ENCODE assay signal across 14 cellular contexts in genomic region chr9:5773324-5773999, GRCh38. TPM values are rescaled to one million over a fixed set of nuclear protein-coding genes. Genes with fewer than 3 reads are reported as not detected.
DNase-seq lines count a peak whose midpoint lies in the region; ATAC-seq and TF ChIP-seq lines count a peak whose summit lies in the region.
"Had no signal": no experiment of that assay in that cellular context is flagged by ENCODE, and none has a peak within 500 bp of the region (broad histone marks: within the 10 kb centered on the region; RNA-seq: fewer than 3 reads in every experiment).

No MANE protein-coding gene starts in this region.

- H3K36me3 ChIP-seq in RWPE2 (ENCODE audit: low read depth) = peaks cover 91% of the 10 kb centered on the region
- H3K36me3 ChIP-seq in effector memory CD4-positive, alpha-beta T cell (ENCODE audit: control insufficient read depth, insufficient read depth, low read length) = peaks cover 29% of the 10 kb centered on the region

- peaks cover under 1% of the 10 kb centered on the region for H3K9me3 ChIP-seq in RWPE2 (ENCODE audit: severe bottlenecking)
- no peaks in the 10 kb centered on the region for H3K9me3 ChIP-seq in effector memory CD4-positive, alpha-beta T cell (ENCODE audit: control insufficient read depth, low read length)

- H3K36me3 Mint-ChIP-seq in natural killer cell = peaks cover 4% of the 10 kb centered on the region
- H3K36me3 Mint-ChIP-seq in natural killer cell treated with Interleukin-12 subunit alpha and Interleukin-12 subunit beta and Interleukin-15 and Interleukin-18, amount 100 ng/mL, for 72 hours = peaks cover 25% of the 10 kb centered on the region
- H3K36me3 Mint-ChIP-seq in stimulated activated naive B cell treated with anti-CD40 and anti-IgM and Interleukin-4, amounts not matched to agents 10 μg/mL and 1 μg/mL and 100 μg/mL, for 72 hours = peaks cover 32 to 58% of the 10 kb centered on the region in 2 donors

- H3K27ac ChIP-seq in RWPE2 (ENCODE audit: poor library complexity, severe bottlenecking) = no peak overlapping the region
- H3K27ac ChIP-seq in effector memory CD4-positive, alpha-beta T cell (ENCODE audit: insufficient read depth, low read length, poor library complexity, severe bottlenecking) = no peak overlapping the region
- H3K27ac ChIP-seq: BLaER1, RWPE1 had no signal

- DNase-seq in natural killer cell (no peak), RWPE2 (ENCODE audit: low spot score) (no peak), epithelial cell of proximal tubule (ENCODE audit: low read depth) (no peak), ACHN (no peak), NCI-H226 (no peak)
- no peak for DNase-seq in natural killer cell treated with Interleukin-12 subunit alpha and Interleukin-12 subunit beta and Interleukin-15 and Interleukin-18, amount 100 ng/mL, for 72 hours (ENCODE audit: low spot score)
- DNase-seq in effector memory CD4-positive, alpha-beta T cell = no peak
- no peak for DNase-seq in stimulated activated naive B cell treated with anti-CD40 and anti-IgM and Interleukin-4, amounts not matched to agents 10 μg/mL and 1 μg/mL and 100 μg/mL, for 72 hours
- DNase-seq: activated T-cell treated with anti-CD3 and anti-CD28 coated beads for 4 hours; central memory CD4-positive, alpha-beta T cell; HCEC 1CT; KBM-7 had no signal

- H3K4me3 Mint-ChIP-seq in natural killer cell = no peak overlapping the region
- H3K4me3 Mint-ChIP-seq in natural killer cell treated with Interleukin-12 subunit alpha and Interleukin-12 subunit beta and Interleukin-15 and Interleukin-18, amount 100 ng/mL, for 72 hours = no peak overlapping the region
- H3K4me3 Mint-ChIP-seq in stimulated activated naive B cell treated with anti-CD40 and anti-IgM and Interleukin-4, amounts not matched to agents 10 μg/mL and 1 μg/mL and 100 μg/mL, for 72 hours = no peak overlapping the region

- no peaks in the 10 kb centered on the region for H3K27me3 Mint-ChIP-seq in natural killer cell (ENCODE audit: low read depth in 2 of 2)
- no peaks in the 10 kb centered on the region for H3K27me3 Mint-ChIP-seq in natural killer cell treated with Interleukin-12 subunit alpha and Interleukin-12 subunit beta and Interleukin-15 and Interleukin-18, amount 100 ng/mL, for 72 hours
- H3K27me3 Mint-ChIP-seq in stimulated activated naive B cell treated with anti-CD40 and anti-IgM and Interleukin-4, amounts not matched to agents 10 μg/mL and 1 μg/mL and 100 μg/mL, for 72 hours = no peaks in the 10 kb centered on the region

- no peaks in the 10 kb centered on the region for H3K27me3 ChIP-seq in RWPE2 (ENCODE audit: insufficient read depth, poor library complexity, severe bottlenecking)
- H3K27me3 ChIP-seq in effector memory CD4-positive, alpha-beta T cell (replicated peaks; ENCODE audit: control insufficient read depth, insufficient read depth, low read length, poor library complexity, severe bottlenecking) = no peaks in the 10 kb centered on the region
- H3K27me3 ChIP-seq: BLaER1 had no signal

- ATAC-seq in natural killer cell (no peak), RWPE2 (ENCODE audit: low read depth) (no peak)
- ATAC-seq in natural killer cell treated with Interleukin-12 subunit alpha and Interleukin-12 subunit beta and Interleukin-15 and Interleukin-18, amount 100 ng/mL, for 72 hours = no peak
- ATAC-seq in stimulated activated naive B cell treated with anti-CD40 and anti-IgM and Interleukin-4, amounts not matched to agents 10 μg/mL and 1 μg/mL and 100 μg/mL, for 72 hours (replicated peaks) = no peak

- in situ Hi-C loops in ACHN (cut with HindIII; ENCODE audit: low pct_ligation_motif_present, low pct_unique_long_range_greater_than_20kb, low sequenced_read_pairs) = no loop called here

- peaks cover 4 to 14% of the 10 kb centered on the region in 2 donors for H3K4me1 Mint-ChIP-seq in natural killer cell
- peaks cover 4 to 6% of the 10 kb centered on the region in 2 donors for H3K4me1 Mint-ChIP-seq in natural killer cell treated with Interleukin-12 subunit alpha and Interleukin-12 subunit beta and Interleukin-15 and Interleukin-18, amount 100 ng/mL, for 72 hours (ENCODE audit: low read depth in 2 of 2)
- H3K4me1 Mint-ChIP-seq in stimulated activated naive B cell treated with anti-CD40 and anti-IgM and Interleukin-4, amounts not matched to agents 10 μg/mL and 1 μg/mL and 100 μg/mL, for 72 hours = peaks cover 3 to 4% of the 10 kb centered on the region in 2 donors

- TF ChIP-seq CTCF in natural killer cell (IDR thresholded peaks at IDR 0.05) = no peak
- TF ChIP-seq CTCF in RWPE2 (IDR thresholded peaks at IDR 0.05; ENCODE audit: poor library complexity, severe bottlenecking) = peak; percentile 18
- peak; percentile 31 for TF ChIP-seq CTCF in epithelial cell of proximal tubule (conservative IDR thresholded peaks at IDR 0.05; ENCODE audit: low read depth, low read length)

- peak overlapping the region; percentile 2 to 10 for H3K27ac Mint-ChIP-seq in natural killer cell
- H3K27ac Mint-ChIP-seq in natural killer cell treated with Interleukin-12 subunit alpha and Interleukin-12 subunit beta and Interleukin-15 and Interleukin-18, amount 100 ng/mL, for 72 hours = no peak overlapping the region
- no peak overlapping the region for H3K27ac Mint-ChIP-seq in stimulated activated naive B cell treated with anti-CD40 and anti-IgM and Interleukin-4, amounts not matched to agents 10 μg/mL and 1 μg/mL and 100 μg/mL, for 72 hours

- no peaks in the 10 kb centered on the region for H3K9me3 Mint-ChIP-seq in natural killer cell
- H3K9me3 Mint-ChIP-seq in natural killer cell treated with Interleukin-12 subunit alpha and Interleukin-12 subunit beta and Interleukin-15 and Interleukin-18, amount 100 ng/mL, for 72 hours = peaks cover 3% of the 10 kb centered on the region
- peaks cover 4% of the 10 kb centered on the region in 2 donors for H3K9me3 Mint-ChIP-seq in stimulated activated naive B cell treated with anti-CD40 and anti-IgM and Interleukin-4, amounts not matched to agents 10 μg/mL and 1 μg/mL and 100 μg/mL, for 72 hours

- H3K4me3 ChIP-seq in RWPE2 (ENCODE audit: severe bottlenecking) = no peak overlapping the region
- no peak overlapping the region for H3K4me3 ChIP-seq in epithelial cell of proximal tubule (ENCODE audit: low read depth, low read length)
- no peak overlapping the region for H3K4me3 ChIP-seq in effector memory CD4-positive, alpha-beta T cell (ENCODE audit: insufficient read depth, low read depth, low read length, poor library complexity, severe bottlenecking)
- H3K4me3 ChIP-seq: BLaER1 had no signal

- no peaks in the 10 kb centered on the region for H3K4me1 ChIP-seq in RWPE2 (ENCODE audit: insufficient read depth, poor library complexity, severe bottlenecking)
- no peaks in the 10 kb centered on the region for H3K4me1 ChIP-seq in effector memory CD4-positive, alpha-beta T cell (ENCODE audit: control insufficient read depth, insufficient read depth, low read length, poor library complexity, severe bottlenecking)
- H3K4me1 ChIP-seq: BLaER1 had no signal

- intact Hi-C loops in natural killer cell (cut with micrococcal nuclease) = no loop called here

RNA-seq across cellular contexts. Expression of gene ERMP1, which starts 59.5 kb away (rescaled TPM):
- total RNA-seq in natural killer cell (10 to 100 TPM; 24.7 to 52.0 (median 29.3) TPM), epithelial cell of proximal tubule (13.2 and 21.3 TPM in 2 replicates)
- 10 to 100 TPM; 17.7 to 28.0 TPM for total RNA-seq in natural killer cell treated with Interleukin-12 subunit alpha and Interleukin-12 subunit beta and Interleukin-15 and Interleukin-18, amount 100 ng/mL, for 72 hours

Comparison
In these comparisons a context has a peak if more than half of its experiments do, and no peak if none do; other contexts are left out.
1. H3K27ac Mint-ChIP-seq: peak in natural killer cell (2 of 2); none in natural killer cell treated with Interleukin-12 subunit alpha and Interleukin-12 subunit beta and Interleukin-15 and Interleukin-18, amount 100 ng/mL, for 72 hours (0 of 2) and stimulated activated naive B cell treated with anti-CD40 and anti-IgM and Interleukin-4, amounts not matched to agents 10 μg/mL and 1 μg/mL and 100 μg/mL, for 72 hours (single experiment).